In genomic region chr17:81666092-81666341, GRCh38 we compare ENCODE assay signal across 8 cellular contexts. TPM values are rescaled to one million over a fixed set of nuclear protein-coding genes. Genes with fewer than 3 reads are reported as not detected.
DNase-seq lines count a peak whose midpoint lies in the region; ATAC-seq and TF ChIP-seq lines count a peak whose summit lies in the region.

No MANE protein-coding gene starts in this region.

- no peaks in the 10 kb centered on the region for H3K9me3 Mint-ChIP-seq in activated CD4-positive, alpha-beta T cell treated with anti-CD3 and anti-CD28 coated beads, Interleukin-2, amount 10 ng/mL, durations not matched to agents 24 days and 14 days

- peaks cover 33% of the 10 kb centered on the region for H3K4me1 Mint-ChIP-seq in activated CD4-positive, alpha-beta T cell treated with anti-CD3 and anti-CD28 coated beads, Interleukin-2, amount 10 ng/mL, durations not matched to agents 24 days and 14 days

- H3K9me3 ChIP-seq in KOPT-K1 (ENCODE audit: insufficient read depth, low read length, poor library complexity, severe bottlenecking) (no peaks in the 10 kb centered on the region), body of pancreas (no peaks in the 10 kb centered on the region), left lung (no peaks in the 10 kb centered on the region), thyroid gland (no peaks in the 10 kb centered on the region)

- no peak for TF ChIP-seq CTCF in body of pancreas (IDR thresholded peaks at IDR 0.05)
- TF ChIP-seq CTCF in left lung (IDR thresholded peaks at IDR 0.05), result no peak
- TF ChIP-seq CTCF in thyroid gland (IDR thresholded peaks at IDR 0.05), result no peak

- peaks cover 45% of the 10 kb centered on the region for H3K36me3 Mint-ChIP-seq in activated CD4-positive, alpha-beta T cell treated with anti-CD3 and anti-CD28 coated beads, Interleukin-2, amount 10 ng/mL, durations not matched to agents 24 days and 14 days (ENCODE audit: low read depth)

- H3K27ac ChIP-seq in KOPT-K1 (ENCODE audit: low read depth, low read length, poor library complexity, severe bottlenecking), result peak overlapping the region; percentile 88
- peak overlapping the region; percentile 63 to 88 (median 79) for H3K27ac ChIP-seq in body of pancreas
- H3K27ac ChIP-seq in left lung, result peak overlapping the region; percentile 78 to 94
- H3K27ac ChIP-seq in thyroid gland, result peak overlapping the region; percentile 42 to 78 (median 54)

- H3K4me1 ChIP-seq in body of pancreas, result peaks cover 22% of the 10 kb centered on the region
- H3K4me1 ChIP-seq in left lung, result peaks cover 18 to 32% of the 10 kb centered on the region in 2 donors
- H3K4me1 ChIP-seq in thyroid gland, result peaks cover 16 to 23% of the 10 kb centered on the region in 2 donors

- H3K27me3 ChIP-seq in body of pancreas (no peaks in the 10 kb centered on the region), left lung (no peaks in the 10 kb centered on the region), thyroid gland (no peaks in the 10 kb centered on the region)

- DNase-seq in activated CD4-positive, alpha-beta T cell treated with anti-CD3 and anti-CD28 coated beads, Interleukin-2, amount 10 ng/mL, durations not matched to agents 24 days and 14 days, result no peak
- DNase-seq in activated CD4-positive, alpha-beta T cell treated with anti-CD3 and anti-CD28 coated beads, Interleukin-2, amount 50 U/mL, for 48 hours, result no peak
- DNase-seq in body of pancreas (no peak), left lung (no peak), thyroid gland (peak in 1 of 2 donors; percentile 8), medulla oblongata (ENCODE audit: extremely low spot score) (no peak)

- H3K4me3 ChIP-seq in body of pancreas, result peak overlapping the region; percentile 75 to 80
- H3K4me3 ChIP-seq in left lung, result peak overlapping the region; percentile 91 to 100
- peak overlapping the region; percentile 55 to 100 (median 99) for H3K4me3 ChIP-seq in thyroid gland (replicated peaks in 1 of 3)

- peaks cover 45% of the 10 kb centered on the region for H3K36me3 ChIP-seq in KOPT-K1 (ENCODE audit: insufficient read depth, low read length)
- H3K36me3 ChIP-seq in body of pancreas (replicated peaks in 1 of 2; ENCODE audit: insufficient read depth in 1 of 2, low read depth in 2 of 2), result peaks cover 0 to 2% of the 10 kb centered on the region in 2 donors
- peaks cover 0 to 34% of the 10 kb centered on the region in 2 donors for H3K36me3 ChIP-seq in left lung
- H3K36me3 ChIP-seq in thyroid gland, result no peaks in the 10 kb centered on the region

- 0% methylated on average over 8 to 16 of the region's 16 CpGs for WGBS in body of pancreas, 2 donors
- 0% methylated on average over 6 to 12 of the region's 16 CpGs for WGBS in thyroid gland, 2 donors

- intact Hi-C loops in activated CD4-positive, alpha-beta T cell treated with anti-CD3 and anti-CD28 coated beads, Interleukin-2, amount 10 ng/mL, durations not matched to agents 24 days and 14 days (cut with micrococcal nuclease), result loop anchor here (1.0 kb wide), 2 partner anchors 17 to 29 kb away; partner anchors contain the start of genes ARL16, NPLOC4 and TSPAN10
- intact Hi-C loops in body of pancreas (cut with DNase I), result no loop called here
- intact Hi-C loops in left lung (cut with DNase I), result no loop called here
- intact Hi-C loops in thyroid gland (cut with DNase I), result no loop called here

- peak overlapping the region; percentile 97 for H3K27ac Mint-ChIP-seq in activated CD4-positive, alpha-beta T cell treated with anti-CD3 and anti-CD28 coated beads, Interleukin-2, amount 10 ng/mL, durations not matched to agents 24 days and 14 days

- peak; percentile 27 for ATAC-seq in body of pancreas
- ATAC-seq in left lung, result peak; percentile 23
- ATAC-seq in GM18861 (IDR thresholded peaks at IDR 0.05; ENCODE audit: unreplicated experiment), result no peak

- H3K4me3 Mint-ChIP-seq in activated CD4-positive, alpha-beta T cell treated with anti-CD3 and anti-CD28 coated beads, Interleukin-2, amount 10 ng/mL, durations not matched to agents 24 days and 14 days, result peak overlapping the region; percentile 93

- no peaks in the 10 kb centered on the region for H3K27me3 Mint-ChIP-seq in activated CD4-positive, alpha-beta T cell treated with anti-CD3 and anti-CD28 coated beads, Interleukin-2, amount 10 ng/mL, durations not matched to agents 24 days and 14 days

- no peak for TF ChIP-seq POLR2A in body of pancreas (IDR thresholded peaks at IDR 0.05)
- TF ChIP-seq POLR2A in thyroid gland (IDR thresholded peaks at IDR 0.05), result no peak

RNA-seq across cellular contexts. Expression of gene OXLD1, which starts 0.4 kb away (rescaled TPM):
- 52.8 and 57.8 TPM in 2 replicates for total RNA-seq in activated CD4-positive, alpha-beta T cell treated with anti-CD3 and anti-CD28 coated beads, Interleukin-2, amount 10 ng/mL, durations not matched to agents 24 days and 14 days
- total RNA-seq in body of pancreas, result 10 to 100 TPM; 18.1 to 23.3 TPM
- total RNA-seq in left lung, result 10 to 100 TPM; 26.2 to 33.8 TPM
- 10 to 100 TPM; 20.5 to 46.3 (median 34.2) TPM for total RNA-seq in thyroid gland

RNA-seq across cellular contexts. Expression of gene CCDC137, which starts 0.5 kb away (rescaled TPM):
- 54.7 and 60.2 TPM in 2 replicates for total RNA-seq in activated CD4-positive, alpha-beta T cell treated with anti-CD3 and anti-CD28 coated beads, Interleukin-2, amount 10 ng/mL, durations not matched to agents 24 days and 14 days
- total RNA-seq in body of pancreas, result 10 to 100 TPM in 1 of 2 donors, 1 to 10 TPM in 1; 6.2 to 21.4 TPM
- 10 to 100 TPM; 15.4 to 19.9 TPM for total RNA-seq in left lung
- total RNA-seq in thyroid gland, result 10 to 100 TPM in 1 of 4 donors, 1 to 10 TPM in 3; 4.4 to 11.4 (median 8.8) TPM

RNA-seq across cellular contexts. Expression of gene PDE6G, which starts 9.7 kb away (rescaled TPM):
- 3.7 and 5.7 TPM in 2 replicates for total RNA-seq in activated CD4-positive, alpha-beta T cell treated with anti-CD3 and anti-CD28 coated beads, Interleukin-2, amount 10 ng/mL, durations not matched to agents 24 days and 14 days
- total RNA-seq in body of pancreas (not detected), left lung (1 to 10 TPM in 1 of 2 donors, under 1 TPM in 1; 0.24 to 1.3 TPM), thyroid gland (not detected)

RNA-seq across cellular contexts. Expression of gene ARL16, which starts 17.6 kb away (rescaled TPM):
- 34.9 and 37.6 TPM in 2 replicates for total RNA-seq in activated CD4-positive, alpha-beta T cell treated with anti-CD3 and anti-CD28 coated beads, Interleukin-2, amount 10 ng/mL, durations not matched to agents 24 days and 14 days
- total RNA-seq in body of pancreas (10 to 100 TPM; 22.8 to 47.1 TPM), left lung (10 to 100 TPM; 22.5 to 27.0 TPM), thyroid gland (10 to 100 TPM; 29.7 to 46.5 (median 37.2) TPM)

RNA-seq across cellular contexts. Expression of gene HGS, which starts 17.8 kb away (rescaled TPM):
- 136 and 137 TPM in 2 replicates for total RNA-seq in activated CD4-positive, alpha-beta T cell treated with anti-CD3 and anti-CD28 coated beads, Interleukin-2, amount 10 ng/mL, durations not matched to agents 24 days and 14 days
- 10 to 100 TPM; 60.7 to 66.9 TPM for total RNA-seq in body of pancreas
- 100 to 1,000 TPM in 1 of 2 donors, 10 to 100 TPM in 1; 94.6 to 123 TPM for total RNA-seq in left lung
- total RNA-seq in thyroid gland, result 10 to 100 TPM; 62.9 to 98.3 (median 67.3) TPM
